33 cellular contexts compared by ENCODE assay signal in the genomic region with DNA sequence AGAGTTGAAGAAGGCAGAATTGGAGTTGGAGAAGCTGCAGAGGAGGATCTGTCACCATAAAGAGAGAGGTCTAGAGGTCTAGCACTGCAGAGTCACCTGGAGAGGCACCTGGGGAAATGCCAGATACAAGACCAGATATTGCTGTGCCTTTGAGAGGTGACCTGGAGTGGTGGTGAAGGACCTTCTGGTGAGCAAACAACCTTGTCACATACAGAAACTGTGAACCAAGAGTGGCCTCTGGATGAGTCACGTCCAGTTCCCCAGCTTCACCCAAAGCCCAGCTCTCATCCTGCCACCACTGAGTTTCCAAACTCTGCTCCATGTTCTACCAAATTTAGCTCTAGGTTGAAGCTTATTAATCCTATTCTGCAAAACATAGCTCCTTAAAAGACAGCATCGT.
"Had no signal": no experiment of that assay in that cellular context is flagged by ENCODE, and none has a peak within 500 bp of the region (broad histone marks: within the 10 kb centered on the region; RNA-seq: fewer than 3 reads in every experiment).

No MANE protein-coding gene starts in this region.

- H2AFZ ChIP-seq: PC-9 had no signal

- H3K4me3 ChIP-seq: MG63, PC-9, SJCRH30, SK-N-MC had no signal

- H3K27me3 ChIP-seq: MG63, SJCRH30 had no signal

- H3K9me3 ChIP-seq: SJCRH30 had no signal

- H3K4me2 ChIP-seq: PC-9 had no signal

- H3K27ac ChIP-seq: PC-9, RWPE1, SJCRH30, SK-N-MC had no signal

- FAIRE-seq: RCC 7860 had no signal

- ATAC-seq: Panc1, Right ventricle myocardium inferior, SK-N-SH treated with all-trans-retinoic acid at 6 μM for 48 hours had no signal

- H3K4me1 ChIP-seq: SJCRH30 had no signal

- H3K36me3 ChIP-seq: MG63, SJCRH30 had no signal

- DNase-seq: Kasumi-1, MG63, NCI-H1048, NCI-H1092 treated with DMSO at 0.1 percent for 48 hours, NCI-H1105 treated with DMSO at 0.1 percent for 48 hours, NCI-H1417, NCI-H1436, NCI-H146, NCI-H1694, NCI-H187, NCI-H1930, NCI-H2029 treated with DMSO at 0.1 percent for 48 hours, NCI-H2081 treated with DMSO at 0.1 percent for 48 hours, NCI-H2107, NCI-H2171, NCI-H226, NCI-H446 treated with DMSO at 0.1 percent for 48 hours, NCI-H510A, NCI-H524, NCI-H526, NCI-H69, NCI-H748 treated with DMSO at 0.1 percent for 48 hours, NCI-H82, PC-9, SHP77, SIG-M5, SJCRH30 had no signal
